In the genomic region with DNA sequence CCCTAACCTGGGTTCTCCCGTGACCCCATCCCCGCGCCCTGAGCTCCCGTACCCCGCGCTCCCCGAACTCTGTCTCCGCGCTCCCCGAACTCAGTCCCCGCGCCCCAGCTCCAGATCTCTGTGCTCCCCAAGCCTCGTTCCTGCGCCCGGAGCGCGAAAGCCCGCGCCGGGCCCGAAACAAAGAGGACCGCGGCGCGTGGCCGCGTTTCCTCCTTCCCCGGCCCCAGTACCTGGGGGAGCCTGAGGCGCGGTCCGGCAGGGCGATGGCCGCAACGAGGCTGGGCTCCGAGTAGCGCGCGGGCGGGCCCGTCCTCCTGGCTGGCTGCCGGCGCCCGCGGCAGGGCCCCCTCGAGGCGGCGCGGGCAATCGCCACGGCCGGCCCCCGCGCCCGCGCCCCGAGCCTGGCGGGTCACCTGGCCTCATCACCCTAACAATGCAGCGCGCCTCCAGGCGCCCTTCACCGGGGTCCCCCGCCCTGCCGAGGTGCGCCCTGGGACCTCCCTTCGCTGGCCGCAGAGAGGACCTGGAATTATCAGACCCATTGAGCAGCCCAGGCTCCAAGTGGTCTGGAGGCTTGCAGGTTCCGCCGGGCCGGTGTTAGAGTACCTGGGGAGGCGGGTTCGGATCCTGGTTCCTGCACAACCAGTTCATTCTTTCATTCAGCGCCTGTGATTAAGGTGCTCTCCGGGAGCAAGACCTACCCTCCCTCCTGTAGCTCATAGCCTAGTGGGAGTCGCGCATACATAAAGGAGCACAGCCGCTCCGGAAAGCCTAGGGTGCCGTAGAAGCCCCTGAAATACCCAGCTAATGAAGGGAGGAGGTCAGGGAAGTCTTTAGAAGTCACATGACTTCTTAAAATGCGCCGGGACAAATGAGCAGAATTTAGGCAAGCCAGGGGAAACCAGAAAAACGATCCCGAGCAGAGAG, we compare ENCODE assay signal across 8 cellular contexts. TPM values are rescaled to one million over a fixed set of nuclear protein-coding genes. Genes with fewer than 3 reads are reported as not detected.
DNase-seq lines count a peak whose midpoint lies in the region; ATAC-seq and TF ChIP-seq lines count a peak whose summit lies in the region.

A gene (minus strand): TSS at position 291 of the 927 bp plus-strand sequence. CDS start 142,475 bp downstream, outside the sequence.

- DNase-seq in GM20000 (ENCODE audit: low spot score) = peak; percentile 30
- DNase-seq in RKO (ENCODE audit: low spot score) = no peak
- DNase-seq in DMS79 (lab: John Stamatoyannopoulos, UW) = no peak
- DNase-seq in cerebellar nuclear complex (lab: John Stamatoyannopoulos, UW) = no peak

- no peak for TF ChIP-seq CTCF in GM20000 (IDR thresholded peaks at IDR 0.05; ENCODE audit: extremely low read depth, missing control alignments)
- TF ChIP-seq CTCF in OCI-LY3 (IDR thresholded peaks at IDR 0.05; ENCODE audit: low read depth, low read length) = peak; percentile 6

- peak within 1 kb of the TSS; percentile 87 for H3K4me3 ChIP-seq in OCI-LY3 (ENCODE audit: low read length)
- H3K4me3 ChIP-seq in mucosa of stomach (ENCODE audit: low read length) = peak within 1 kb of the TSS; percentile 68

- H3K4me2 ChIP-seq in OCI-LY3 (ENCODE audit: low read length) = peak within 1 kb of the TSS; percentile 96

- no peaks in the 10 kb centered on the region for H3K36me3 ChIP-seq in OCI-LY3 (replicated peaks; ENCODE audit: low read depth, low read length)
- H3K36me3 ChIP-seq in mucosa of stomach (ENCODE audit: control insufficient read depth, insufficient read depth, low read length) = no peaks in the 10 kb centered on the region

- no peak within 1 kb of the TSS for H3K27ac ChIP-seq in OCI-LY3 (ENCODE audit: low read length)

- ATAC-seq in esophagus mucosa (peak; percentile 14), HG03457 (IDR thresholded peaks at IDR 0.05; ENCODE audit: unreplicated experiment) (no peak)

- peak within 1 kb of the TSS; percentile 85 for H2AFZ ChIP-seq in OCI-LY3 (ENCODE audit: low read depth, low read length)

- peaks cover 13% of the 10 kb centered on the region for H3K27me3 ChIP-seq in OCI-LY3 (ENCODE audit: low read depth, low read length)
- no peaks in the 10 kb centered on the region for H3K27me3 ChIP-seq in mucosa of stomach (ENCODE audit: control insufficient read depth, insufficient read depth, low read length)

- peak within 1 kb of the TSS; percentile 80 for H3K9ac ChIP-seq in OCI-LY3 (ENCODE audit: low read length)
- peak within 1 kb of the TSS; percentile 82 for H3K9ac ChIP-seq in mucosa of stomach (ENCODE audit: low read length)

- H3K79me2 ChIP-seq in OCI-LY3 (ENCODE audit: low read length) = no peaks in the 10 kb centered on the region

- H3K9me3 ChIP-seq in OCI-LY3 (ENCODE audit: insufficient read depth, low read length) (no peaks in the 10 kb centered on the region), mucosa of stomach (ENCODE audit: control insufficient read depth, low read length) (no peaks in the 10 kb centered on the region)

- no peaks in the 10 kb centered on the region for H4K20me1 ChIP-seq in OCI-LY3 (ENCODE audit: insufficient read depth, low read length)

- peaks cover 14% of the 10 kb centered on the region for H3K4me1 ChIP-seq in OCI-LY3 (ENCODE audit: low read length)
- peaks cover 47% of the 10 kb centered on the region for H3K4me1 ChIP-seq in mucosa of stomach (ENCODE audit: control insufficient read depth, insufficient read depth, low read length)

RNA-seq across cellular contexts. Expression of the gene that starts here (rescaled TPM):
- total RNA-seq in esophagus mucosa = 4.6 TPM
